In the genomic region with DNA sequence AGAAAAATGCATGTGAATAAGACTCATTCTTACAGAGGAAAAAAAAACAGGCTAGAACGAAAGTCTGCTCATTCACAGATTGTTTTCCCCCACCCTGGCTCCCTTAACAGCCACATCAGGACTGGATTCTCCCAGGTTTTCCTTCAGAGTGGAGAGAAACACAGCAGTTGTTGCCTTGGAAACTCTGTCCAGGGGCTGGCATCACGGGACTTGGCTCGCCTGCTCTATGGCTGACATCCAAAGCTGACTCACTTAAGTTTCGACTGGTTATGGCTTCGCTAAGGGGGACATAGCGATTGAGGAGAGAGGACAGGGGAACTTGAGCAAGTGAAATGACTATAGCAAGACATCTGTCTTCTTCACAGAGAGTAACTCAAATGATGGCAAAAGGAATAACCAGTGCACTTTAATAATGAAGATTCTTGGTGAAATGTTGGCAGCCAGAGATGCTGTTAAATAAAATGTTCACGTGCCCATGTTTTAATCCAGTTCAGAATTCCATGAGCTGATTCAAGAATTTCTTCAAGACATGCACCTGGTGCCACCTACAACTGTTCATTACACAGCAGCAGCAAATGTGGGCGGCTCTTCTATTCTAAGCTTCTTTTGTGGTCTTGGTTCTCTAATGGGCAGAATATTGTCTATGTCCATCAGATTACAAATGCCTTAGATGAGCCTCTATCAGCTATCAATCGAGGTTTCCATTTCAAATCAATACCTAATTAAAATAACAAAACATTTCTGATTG, we compare ENCODE assay signal across 7 cellular contexts. TPM values are rescaled to one million over a fixed set of nuclear protein-coding genes. Genes with fewer than 3 reads are reported as not detected.
A peak's percentile ranks its signal among the peaks of the same experiment; 100 is the strongest.
DNase-seq lines count a peak whose midpoint lies in the region; ATAC-seq lines count a peak whose summit lies in the region.

No MANE protein-coding gene starts in this region.

- DNase-seq in NCI-H1048 (lab: John Stamatoyannopoulos, UW) (peak; percentile 24), amygdala (lab: John Stamatoyannopoulos, UW) (peak in 50 of 56 donors; percentile 3 to 78 (median 33)), inferior parietal cortex (ENCODE audit: extremely low spot score) (peak; percentile 70), substantia nigra (lab: John Stamatoyannopoulos, UW) (peak in 37 of 49 donors; percentile 2 to 64 (median 30)), NCI-H82 (lab: John Stamatoyannopoulos, UW) (no peak)
- no peak for DNase-seq in activated CD4-positive, alpha-beta T cell treated with anti-CD3 and anti-CD28 coated beads for 36 hours

- CTCF ChIA-PET in activated CD4-positive, alpha-beta T cell treated with anti-CD3 and anti-CD28 coated beads for 36 hours (lab: Charles Lee), result interaction anchor here (0.6 to 1.5 kb wide), 5 partner anchors 8 to 471 kb away, joined by 3 to 5 read pairs (median 3); no protein-coding TSS in a partner anchor

- peaks cover 7% of the 10 kb centered on the region for H3K27me3 Mint-ChIP-seq in activated CD4-positive, alpha-beta T cell treated with anti-CD3 and anti-CD28 coated beads for 36 hours

- no peak overlapping the region for H3K27ac ChIP-seq in substantia nigra (ENCODE audit: low read depth, low read length, poor library complexity, severe bottlenecking)

- H3K27ac Mint-ChIP-seq in activated CD4-positive, alpha-beta T cell treated with anti-CD3 and anti-CD28 coated beads for 36 hours, result no peak overlapping the region

- intact Hi-C loops in activated CD4-positive, alpha-beta T cell treated with anti-CD3 and anti-CD28 coated beads for 36 hours (cut with DNase I, micrococcal nuclease), result loop anchor here in 1 of 2 experiments (5.0 to 10.0 kb wide), 2 partner anchors 160 to 272 kb away; no protein-coding TSS in a partner anchor

- no peak overlapping the region for H3K4me3 Mint-ChIP-seq in activated CD4-positive, alpha-beta T cell treated with anti-CD3 and anti-CD28 coated beads for 36 hours

- POLR2A ChIA-PET in activated CD4-positive, alpha-beta T cell treated with anti-CD3 and anti-CD28 coated beads for 36 hours (lab: Charles Lee), result no interaction called here

- no peaks in the 10 kb centered on the region for H3K9me3 Mint-ChIP-seq in activated CD4-positive, alpha-beta T cell treated with anti-CD3 and anti-CD28 coated beads for 36 hours (ENCODE audit: low read depth)

- ATAC-seq in activated CD4-positive, alpha-beta T cell treated with anti-CD3 and anti-CD28 coated beads for 36 hours, result no peak
- no peak for ATAC-seq in GM18858 (IDR thresholded peaks at IDR 0.05; ENCODE audit: unreplicated experiment)

- H3K36me3 Mint-ChIP-seq in activated CD4-positive, alpha-beta T cell treated with anti-CD3 and anti-CD28 coated beads for 36 hours (ENCODE audit: low read depth), result no peaks in the 10 kb centered on the region

- H3K4me1 Mint-ChIP-seq in activated CD4-positive, alpha-beta T cell treated with anti-CD3 and anti-CD28 coated beads for 36 hours, result peaks cover 1% of the 10 kb centered on the region

RNA-seq across cellular contexts. Expression of gene MIS18A, which starts 21.8 kb away (rescaled TPM):
- total RNA-seq in activated CD4-positive, alpha-beta T cell treated with anti-CD3 and anti-CD28 coated beads for 36 hours, result 10 to 100 TPM; 21.5 to 35.3 TPM

RNA-seq across cellular contexts. Expression of gene MRAP, which starts 41.6 kb away (rescaled TPM):
- total RNA-seq in activated CD4-positive, alpha-beta T cell treated with anti-CD3 and anti-CD28 coated beads for 36 hours, result not detected

Comparison
In these comparisons a context has a peak if more than half of its experiments do, and no peak if none do; other contexts are left out.
1. DNase-seq: peak in NCI-H1048 (single experiment), amygdala (50 of 56), inferior parietal cortex (single experiment) and substantia nigra (37 of 49); none in NCI-H82 (single experiment) and activated CD4-positive, alpha-beta T cell treated with anti-CD3 and anti-CD28 coated beads for 36 hours (single experiment).